ENCODE assay signal across 22 cellular contexts in the genomic region with DNA sequence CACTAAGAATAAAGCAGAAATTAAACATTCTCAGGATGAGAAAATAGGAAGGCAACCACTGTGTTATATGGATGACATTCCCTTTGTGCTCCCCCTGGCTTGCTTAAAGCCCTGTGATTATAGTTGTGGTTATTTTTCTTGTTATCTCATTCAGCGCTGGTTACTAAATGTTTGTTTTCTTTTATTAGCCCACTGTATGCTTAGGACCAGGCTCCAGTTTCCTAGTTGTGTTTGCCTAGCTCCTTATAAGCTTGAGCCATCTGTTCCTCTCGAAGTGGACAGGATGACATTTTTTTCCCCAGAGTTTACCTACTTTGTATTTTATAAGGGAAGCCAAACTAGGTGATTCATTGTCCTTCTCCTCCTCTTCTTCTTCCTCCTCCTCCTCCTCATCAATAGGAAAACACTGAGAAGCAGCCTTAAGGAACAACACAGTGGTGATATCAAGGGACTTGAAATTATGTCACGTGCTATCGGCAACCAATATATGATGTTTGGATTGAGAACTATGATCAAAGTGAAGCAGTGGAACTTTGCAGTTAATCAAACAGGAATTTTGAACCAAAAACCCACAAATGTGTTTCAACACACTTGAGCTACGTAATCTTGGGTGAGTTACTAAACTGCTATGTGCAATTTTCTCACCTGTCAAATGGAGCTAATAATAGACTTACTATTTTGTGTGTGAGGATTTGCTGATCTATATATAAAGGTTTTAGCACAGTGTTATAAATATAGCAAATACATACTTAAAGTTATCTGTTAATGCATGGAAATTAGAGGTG. TPM values are rescaled to one million over a fixed set of nuclear protein-coding genes. Genes with fewer than 3 reads are reported as not detected.
A peak's percentile ranks its signal among the peaks of the same experiment; 100 is the strongest.
DNase-seq lines count a peak whose midpoint lies in the region; ATAC-seq, FAIRE-seq and TF ChIP-seq lines count a peak whose summit lies in the region.
"Had no signal": no experiment of that assay in that cellular context is flagged by ENCODE, and none has a peak within 500 bp of the region (broad histone marks: within the 10 kb centered on the region; RNA-seq: fewer than 3 reads in every experiment).

No MANE protein-coding gene starts in this region.

- DNase-seq in DMS153 (lab: John Stamatoyannopoulos, UW): peak; percentile 83
- peak; percentile 37 for DNase-seq in IMR-90
- peak; percentile 86 for DNase-seq in NCI-H748 treated with DMSO at 0.1 percent for 48 hours (lab: John Stamatoyannopoulos, UW)
- DNase-seq in epithelial cell of esophagus (ENCODE audit: low read depth): peak; percentile 60
- no peak for DNase-seq in HepG2 (ENCODE audit: low spot score)
- DNase-seq: activated CD4-positive, alpha-beta memory T cell treated with anti-CD3 and anti-CD28 coated beads for 36 hours; activated T-cell treated with anti-CD3 and anti-CD28 coated beads, Interleukin-2, amount 50 U/mL, for 1 hour; CD4-positive, CD25-positive, alpha-beta regulatory T cell; erythroblast; naive B cell; NCI-H1436 treated with DMSO at 0.1 percent for 48 hours; NK-92 treated with Interleukin-12 subunit alpha and Interleukin-12 subunit beta, amount 100 ng/mL, for 24 hours; RPMI8226; testis had no signal

- no peak overlapping the region for H3K18ac ChIP-seq in IMR-90 (ENCODE audit: low read depth, low read length)

- H3K9me3 ChIP-seq in IMR-90 (ENCODE audit: control insufficient read depth, insufficient read depth, low read length) (no peaks in the 10 kb centered on the region), HepG2 (ENCODE audit: low read length) (no peaks in the 10 kb centered on the region)
- H3K9me3 ChIP-seq: testis had no signal

- H3K79me2 ChIP-seq in HepG2 (ENCODE audit: insufficient read depth, low read length): no peaks in the 10 kb centered on the region
- H3K79me2 ChIP-seq: parathyroid adenoma had no signal

- H3K4me2 ChIP-seq in IMR-90 (ENCODE audit: low read depth, low read length) (no peak overlapping the region; the same call in 1 of the 2 replicates), HepG2 (ENCODE audit: low read depth, low read length) (no peak overlapping the region)
- H3K4me2 ChIP-seq: KMS-11, smooth muscle cell had no signal

- no peak overlapping the region for H2BK120ac ChIP-seq in IMR-90 (ENCODE audit: low read depth, low read length)

- no peak overlapping the region for H3K4me3 ChIP-seq in IMR-90 (ENCODE audit: insufficient read depth, low read depth, low read length)
- H3K4me3 ChIP-seq in epithelial cell of esophagus (ENCODE audit: low read length): no peak overlapping the region
- no peak overlapping the region for H3K4me3 ChIP-seq in HepG2 (replicated peaks in 1 of 3; ENCODE audit: insufficient read depth in 1 of 3, low read depth in 2 of 3, low read length in 3 of 3)
- H3K4me3 ChIP-seq: smooth muscle cell, testis had no signal

- intact Hi-C loops in IMR-90 (cut with micrococcal nuclease) (no loop called here), HepG2 (cut with micrococcal nuclease; ENCODE audit: unreplicated experiment) (no loop called here)

- H2AFZ ChIP-seq in IMR-90 (replicated peaks; ENCODE audit: low read length, poor library complexity) (no peak overlapping the region), HepG2 (ENCODE audit: low read length) (no peak overlapping the region)
- H2AFZ ChIP-seq: parathyroid adenoma had no signal

- in situ Hi-C loops in IMR-90 (cut with MboI; ENCODE audit: low sequenced_read_pairs) (no loop called here), HepG2 (cut with HindIII; ENCODE audit: extremely low pct_ligation_motif_present, low pct_unique_long_range_greater_than_20kb) (no loop called here)

- no peak overlapping the region for H4K5ac ChIP-seq in IMR-90 (ENCODE audit: low read depth, low read length)

- H3K36me3 ChIP-seq in IMR-90 (ENCODE audit: control insufficient read depth, insufficient read depth, low read length): no peaks in the 10 kb centered on the region
- no peaks in the 10 kb centered on the region for H3K36me3 ChIP-seq in HepG2 (replicated peaks in 1 of 2; ENCODE audit: control insufficient read depth in 1 of 2, insufficient read depth in 2 of 2, low read length in 2 of 2)

- TF ChIP-seq RAD21 in IMR-90 (IDR thresholded peaks at IDR 0.05; ENCODE audit: low read length) (no peak), HepG2 (CRISPR knock-in tag; IDR thresholded peaks at IDR 0.05) (no peak)

- no CpG with 5 or more reads among the region's 5 CpGs for WGBS in IMR-90 (ENCODE audit: extremely low coverage in 2 of 2, insufficient read length in 1 of 2), 2 experiments
- 8% methylated on average over 5 of the region's 5 CpGs for WGBS in HepG2 (ENCODE audit: low lambda C conversion rate)

- dilution Hi-C loops in IMR-90 (cut with HindIII; ENCODE audit: low sequenced_read_pairs, unreplicated experiment): no loop called here

- ATAC-seq in IMR-90 (ENCODE audit: low read depth) (no peak; the same call in 1 of the 2 replicates), HG03097 (IDR thresholded peaks at IDR 0.05; ENCODE audit: low FRiP score, unreplicated experiment) (no peak), HepG2 (no peak), HG02981 (IDR thresholded peaks at IDR 0.05; ENCODE audit: unreplicated experiment) (no peak), HG02678 (IDR thresholded peaks at IDR 0.05; ENCODE audit: unreplicated experiment) (no peak)

- no peak overlapping the region for H2AK9ac ChIP-seq in IMR-90 (replicated peaks; ENCODE audit: low read depth, low read length, poor library complexity)

- H4K91ac ChIP-seq in IMR-90 (ENCODE audit: insufficient read depth, low read depth, low read length): no peak overlapping the region

- H3K4ac ChIP-seq in IMR-90 (ENCODE audit: low read depth, low read length): no peak overlapping the region

- no peak overlapping the region for H4K8ac ChIP-seq in IMR-90 (ENCODE audit: low read depth in 2 of 2, low read length in 2 of 2)

- no peak overlapping the region for H2BK20ac ChIP-seq in IMR-90 (ENCODE audit: low read depth, low read length)

- no peak overlapping the region for H2BK15ac ChIP-seq in IMR-90 (ENCODE audit: low read depth, low read length)

- H2BK5ac ChIP-seq in IMR-90 (ENCODE audit: low read depth, low read length, poor library complexity, severe bottlenecking): no peak overlapping the region

- CTCF ChIA-PET in IMR-90 (lab: Yijun Ruan, JAX): no interaction called here
- CTCF ChIA-PET in HepG2 (lab: Yijun Ruan, JAX; ENCODE audit: low intra/inter-chr PET ratio, low total read pairs): no interaction called here

- H3K4me1 ChIP-seq in IMR-90 (ENCODE audit: control insufficient read depth, insufficient read depth, low read length): no peaks in the 10 kb centered on the region; the same call in none of the 2 replicates
- H3K4me1 ChIP-seq in HepG2 (ENCODE audit: insufficient read depth, low read length): no peaks in the 10 kb centered on the region
- H3K4me1 ChIP-seq: parathyroid adenoma, testis had no signal

- 0 out of 2 replicates have a peak, but pooled peaks cover 2% of the 10 kb centered on the region for H3K27me3 ChIP-seq in IMR-90 (ENCODE audit: control insufficient read depth, insufficient read depth, low read length)
- no peaks in the 10 kb centered on the region for H3K27me3 ChIP-seq in HepG2 (ENCODE audit: control insufficient read depth in 1 of 2, insufficient read depth in 2 of 2, low read length in 2 of 2)
- H3K27me3 ChIP-seq: testis had no signal

- H3K23ac ChIP-seq in IMR-90 (ENCODE audit: low read depth, low read length): no peak overlapping the region

- no peak for FAIRE-seq in HepG2 (lab: Jason Lieb, UNC)

- H4K20me1 ChIP-seq in IMR-90 (ENCODE audit: insufficient read depth, low read length): no peaks in the 10 kb centered on the region
- H4K20me1 ChIP-seq in HepG2 (ENCODE audit: insufficient read depth, low read length): no peaks in the 10 kb centered on the region

- no peak overlapping the region for H2AK5ac ChIP-seq in IMR-90 (ENCODE audit: low read depth, low read length)

- TF ChIP-seq POLR2A in IMR-90 (IDR thresholded peaks at IDR 0.05; ENCODE audit: low read depth, low read length) (no peak), HepG2 (IDR thresholded peaks at IDR 0.05; ENCODE audit: insufficient read depth in 1 of 2, low read depth in 2 of 2, low read length in 2 of 2) (no peak)

- H3K9ac ChIP-seq in IMR-90 (ENCODE audit: low read depth, low read length) (no peak overlapping the region), HepG2 (ENCODE audit: insufficient read depth, low read depth, low read length) (no peak overlapping the region)
- H3K9ac ChIP-seq: KMS-11, parathyroid adenoma had no signal

- no peak overlapping the region for H3K14ac ChIP-seq in IMR-90 (replicated peaks; ENCODE audit: low read depth, low read length)

- BruUV-seq in IMR-90 (replicated peaks; lab: Mats Ljungman, UMichigan) (no TSS peak), HepG2 (replicated peaks; lab: Mats Ljungman, UMichigan) (no TSS peak)

- no peaks in the 10 kb centered on the region for H3K9me1 ChIP-seq in IMR-90 (ENCODE audit: insufficient read depth, low read length)

- H3K56ac ChIP-seq in IMR-90 (ENCODE audit: extremely low read depth, insufficient read depth, low read length): no peak overlapping the region

- no peaks in the 10 kb centered on the region for H3K79me1 ChIP-seq in IMR-90 (ENCODE audit: low read depth in 1 of 2, low read length in 2 of 2)

- TF ChIP-seq CTCF in IMR-90 (conservative IDR thresholded peaks at IDR 0.05; ENCODE audit: low read depth, low read length): no peak
- no peak for TF ChIP-seq CTCF in epithelial cell of esophagus (IDR thresholded peaks at IDR 0.05; ENCODE audit: insufficient read depth, low read depth, low read length, missing control alignments)
- TF ChIP-seq CTCF in HepG2 (CRISPR knock-in tag; IDR thresholded peaks at IDR 0.05): no peak

- POLR2A ChIA-PET in IMR-90 (lab: Charles Lee; ENCODE audit: unreplicated experiment) (no interaction called here), HepG2 (lab: Yijun Ruan, JAX) (no interaction called here)

- no peak overlapping the region for H3K27ac ChIP-seq in IMR-90 (ENCODE audit: insufficient read depth, low read length)
- no peak overlapping the region for H3K27ac ChIP-seq in HepG2 (ENCODE audit: extremely low read length, insufficient read depth, low read length)
- H3K27ac ChIP-seq: HL-60, KMS-11, parathyroid adenoma, testis had no signal

- TF ChIP-seq EP300 in HepG2 (IDR thresholded peaks at IDR 0.05; ENCODE audit: low read depth in 2 of 2, low read length in 2 of 2) (no peak), HepG2 (CRISPR knock-in tag; IDR thresholded peaks at IDR 0.05; ENCODE audit: borderline replicate concordance) (no peak)

RNA-seq across cellular contexts. Expression of a gene that starts 35.1 kb away (rescaled TPM):
- total RNA-seq in IMR-90 (2012; rRNA removed) (0.72 and 0.83 TPM in 2 replicates), HepG2 (2016; rRNA removed; fragmentation: Illumina TruSeq; extraction: Trizol) (not detected in 2 replicates)
- polyA plus RNA-seq in IMR-90 (2012; rRNA removed) (0.47 and 0.58 TPM in 2 replicates), HepG2 (2011; rRNA removed) (not detected in 2 replicates)
- polyA plus RNA-seq in IMR-90 (2012; cell fraction: cytosol; rRNA removed): 0.10 and 0.14 TPM in 2 replicates
- 0.14 and 0.32 TPM in 2 replicates for polyA plus RNA-seq in IMR-90 (2012; cell fraction: nucleus; rRNA removed; ENCODE audit: low replicate concordance)
- not detected in 2 replicates for total RNA-seq in HepG2 (2016; cell fraction: cytosol; rRNA removed; fragmentation: Illumina TruSeq; extraction: Trizol; ENCODE audit: low read depth)
- total RNA-seq in HepG2 (2016; cell fraction: insoluble cytoplasmic fraction; rRNA removed; fragmentation: Illumina TruSeq; extraction: Trizol): not detected in 2 replicates
- not detected in 2 replicates for total RNA-seq in HepG2 (2016; cell fraction: membrane; rRNA removed; fragmentation: Illumina TruSeq; extraction: Trizol)
- not detected in 2 replicates for total RNA-seq in HepG2 (2016; cell fraction: nucleus; rRNA removed; fragmentation: Illumina TruSeq; extraction: Trizol)
- polyA plus RNA-seq in HepG2 (2011; cell fraction: cytosol; rRNA removed): not detected in 2 replicates
- polyA plus RNA-seq in HepG2 (2011; cell fraction: nucleus; rRNA removed): not detected in 2 replicates
- not detected in 2 replicates for polyA plus RNA-seq in HepG2 (2012)
- polyA plus RNA-seq in HepG2 (2016; cell fraction: cytosol; fragmentation: Illumina TruSeq; extraction: Trizol; ENCODE audit: low read depth): not detected in 2 replicates
- not detected in 2 replicates for polyA plus RNA-seq in HepG2 (2016; cell fraction: insoluble cytoplasmic fraction; fragmentation: Illumina TruSeq; extraction: Trizol; ENCODE audit: low read depth)
- polyA plus RNA-seq in HepG2 (2016; cell fraction: membrane; fragmentation: Illumina TruSeq; extraction: Trizol; ENCODE audit: low read depth): not detected in 2 replicates
- polyA plus RNA-seq in HepG2 (2016; cell fraction: nucleus; fragmentation: Illumina TruSeq; extraction: Trizol; ENCODE audit: insufficient read depth, low read depth): not detected in 2 replicates
- not detected in 2 replicates for polyA minus RNA-seq in HepG2 (2011; rRNA and poly(A)+ RNA removed; ENCODE audit: low replicate concordance)
- not detected in 2 replicates for polyA minus RNA-seq in HepG2 (2011; cell fraction: cytosol; rRNA and poly(A)+ RNA removed)
- not detected in 2 replicates for polyA minus RNA-seq in HepG2 (2011; cell fraction: nucleus; rRNA and poly(A)+ RNA removed)
- total RNA-seq: activated CD4-positive, alpha-beta memory T cell treated with anti-CD3 and anti-CD28 coated beads for 36 hours; CD4-positive, CD25-positive, alpha-beta regulatory T cell; lower leg skin; smooth muscle cell had no signal
- polyA plus RNA-seq: CD4-positive, CD25-positive, alpha-beta regulatory T cell had no signal
